ENCODE assay signal across 8 cellular contexts in the genomic region with DNA sequence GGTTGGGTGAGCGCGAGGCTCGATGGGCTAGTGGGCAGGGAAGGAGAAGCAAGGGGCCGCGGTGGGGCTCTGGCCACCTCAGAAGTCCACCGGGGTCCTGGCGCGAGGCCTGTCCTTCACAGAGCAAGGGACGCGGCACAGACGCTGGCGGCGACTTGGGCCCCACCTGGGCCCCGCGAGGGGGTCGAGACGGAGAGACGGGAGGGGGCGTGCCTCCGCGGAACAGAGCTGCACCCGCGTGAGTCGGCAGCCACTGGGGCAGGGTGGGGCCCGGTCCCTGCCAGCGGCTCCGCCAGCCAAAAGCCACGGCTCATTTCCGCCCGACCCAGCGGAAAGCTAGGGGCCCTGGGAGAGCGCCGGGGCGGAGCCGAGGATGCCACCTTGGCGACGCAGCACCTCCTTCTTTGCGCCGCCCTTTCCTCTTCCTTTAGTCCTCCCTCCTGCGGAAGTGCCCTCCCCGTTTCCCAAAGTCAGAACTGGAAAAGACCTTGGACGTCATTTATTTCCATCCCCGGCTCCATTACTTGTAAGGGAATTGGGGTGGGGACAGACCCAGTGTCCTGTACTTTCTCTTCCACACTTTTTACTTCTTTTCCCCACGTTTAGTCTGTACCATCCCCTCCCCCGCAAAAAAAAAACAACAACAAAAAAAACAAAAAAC. TPM values are rescaled to one million over a fixed set of nuclear protein-coding genes. Genes with fewer than 3 reads are reported as not detected.
DNase-seq lines count a peak whose midpoint lies in the region; ATAC-seq, FAIRE-seq and TF ChIP-seq lines count a peak whose summit lies in the region.

A gene (minus strand): TSS at position 307 of the 661 bp plus-strand sequence. CDS start 1,063 bp downstream, outside the sequence.

- no peaks in the 10 kb centered on the region for H4K20me1 ChIP-seq in mammary epithelial cell (ENCODE audit: insufficient read depth, low read length)

- FAIRE-seq in small intestine (lab: Jason Lieb, UNC): no peak

- H2AFZ ChIP-seq in mammary epithelial cell (ENCODE audit: low read depth, low read length): peak within 1 kb of the TSS; percentile 88

- peak within 1 kb of the TSS; percentile 80 for H3K9ac ChIP-seq in mammary epithelial cell (ENCODE audit: insufficient read depth, low read length)

- POLR2A ChIA-PET in AG04449 (lab: Yijun Ruan, JAX): interaction anchor here (0.6 to 1.8 kb wide), 16 partner anchors 9 to 165 kb away, joined by 3 to 7 read pairs (median 4); a partner anchor contains a TSS

- peak; percentile 64 for DNase-seq in AG04449 (ENCODE audit: low read depth, low spot score)
- DNase-seq in NCI-H2227 treated with DMSO at 0.1 percent for 48 hours (lab: John Stamatoyannopoulos, UW): peak; percentile 89
- peak; percentile 98 for DNase-seq in WERI-Rb-1
- DNase-seq in mammary epithelial cell: peak; percentile 94
- peak; percentile 99 for DNase-seq in iPS-NIHi11 (ENCODE audit: low spot score)
- DNase-seq in small intestine: peak; percentile 97

- WGBS in mammary epithelial cell (ENCODE audit: low coverage, missing lambda C conversion rate): 3% methylated on average over 15 of the region's 45 CpGs
- 1 to 2% (median 1%) methylated on average over 27 to 45 of the region's 45 CpGs for WGBS in small intestine, 3 donors

- peaks cover 25% of the 10 kb centered on the region for H3K79me2 ChIP-seq in mammary epithelial cell (ENCODE audit: insufficient read depth, low read length)

- in situ Hi-C loops in mammary epithelial cell (cut with MboI; ENCODE audit: low sequenced_read_pairs in 2 of 2): no loop called here

- no TSS peak for BruUV-seq in mammary epithelial cell (replicated peaks; lab: Mats Ljungman, UMichigan)

- no peaks in the 10 kb centered on the region for H3K27me3 ChIP-seq in WERI-Rb-1 (ENCODE audit: insufficient read depth, low read depth, severe bottlenecking)
- H3K27me3 ChIP-seq in mammary epithelial cell (ENCODE audit: insufficient read depth, low read length): no peaks in the 10 kb centered on the region
- H3K27me3 ChIP-seq in small intestine (ENCODE audit: control insufficient read depth in 2 of 2, insufficient read depth in 2 of 2, low read length in 2 of 2): no peaks in the 10 kb centered on the region

- no peaks in the 10 kb centered on the region for H3K9me3 ChIP-seq in WERI-Rb-1 (ENCODE audit: severe bottlenecking)
- no peaks in the 10 kb centered on the region for H3K9me3 ChIP-seq in mammary epithelial cell (replicated peaks; ENCODE audit: insufficient read depth, low read length)
- no peaks in the 10 kb centered on the region for H3K9me3 ChIP-seq in small intestine (ENCODE audit: control insufficient read depth, low read depth)

- TF ChIP-seq CTCF in AG04449 (IDR thresholded peaks at IDR 0.05; ENCODE audit: insufficient read depth, low read length, missing control alignments) (no peak), WERI-Rb-1 (IDR thresholded peaks at IDR 0.05; ENCODE audit: low read depth, low read length) (no peak; the same call in 1 of the 2 replicates), mammary epithelial cell (conservative IDR thresholded peaks at IDR 0.05 in 1 of 2, IDR thresholded peaks at IDR 0.05 in 1 of 2; ENCODE audit: extremely low read depth in 1 of 2, insufficient read depth in 1 of 2, low read depth in 1 of 2, low read length in 2 of 2) (no peak)

- peak; percentile 48 for ATAC-seq in GM18873 (IDR thresholded peaks at IDR 0.05; ENCODE audit: low FRiP score, unreplicated experiment)
- ATAC-seq in HG03139 (IDR thresholded peaks at IDR 0.05; ENCODE audit: unreplicated experiment): peak; percentile 82

- H3K4me2 ChIP-seq in mammary epithelial cell (ENCODE audit: insufficient read depth, low read depth, low read length): peak within 1 kb of the TSS; percentile 100

- H3K4me1 ChIP-seq in mammary epithelial cell (ENCODE audit: insufficient read depth, low read length) (peaks cover 26% of the 10 kb centered on the region), small intestine (ENCODE audit: control insufficient read depth in 2 of 2, insufficient read depth in 1 of 2, low read depth in 1 of 2, low read length in 1 of 2) (peaks cover 0 to 3% of the 10 kb centered on the region in 2 donors)

- CTCF ChIA-PET in AG04449 (lab: Yijun Ruan, JAX): interaction anchor here (0.6 to 6.9 kb wide), 9 partner anchors 11 to 118 kb away, joined by 3 to 51 read pairs (median 4); no protein-coding TSS in a partner anchor
- CTCF ChIA-PET in mammary epithelial cell (lab: Charles Lee; ENCODE audit: low non-redundant PET): interaction anchor here (0.5 to 0.6 kb wide), 2 partner anchors 32 to 316 kb away, joined by 4 to 10 read pairs; a partner anchor contains a TSS

- dilution Hi-C loops in mammary epithelial cell (cut with HindIII; ENCODE audit: low sequenced_read_pairs): no loop called here

- peak within 1 kb of the TSS; percentile 88 for H3K4me3 ChIP-seq in AG04449 (ENCODE audit: low read depth, low read length)
- peak within 1 kb of the TSS; percentile 77 for H3K4me3 ChIP-seq in WERI-Rb-1 (ENCODE audit: low read depth, low read length)
- H3K4me3 ChIP-seq in mammary epithelial cell (replicated peaks in 1 of 3; ENCODE audit: insufficient read depth in 1 of 3, low read depth in 2 of 3, low read length in 3 of 3): peak within 1 kb of the TSS; percentile 90 to 93 (median 92)
- H3K4me3 ChIP-seq in small intestine (ENCODE audit: low read depth in 1 of 2, low read length in 2 of 2): peak within 1 kb of the TSS; percentile 60 to 70

- intact Hi-C loops in mammary epithelial cell (cut with micrococcal nuclease): loop anchor here (5.0 kb wide), 1 partner anchor 91 kb away; a partner anchor contains a TSS

- H3K36me3 ChIP-seq in WERI-Rb-1 (peaks cover 85% of the 10 kb centered on the region), mammary epithelial cell (ENCODE audit: insufficient read depth, low read length) (no peaks in the 10 kb centered on the region), small intestine (ENCODE audit: control insufficient read depth in 2 of 2, insufficient read depth in 2 of 2, low read length in 2 of 2) (peaks cover 0 to 6% of the 10 kb centered on the region in 2 donors)

- peak within 1 kb of the TSS; percentile 93 for H3K27ac ChIP-seq in WERI-Rb-1
- H3K27ac ChIP-seq in mammary epithelial cell (ENCODE audit: insufficient read depth, low read depth, low read length): peak within 1 kb of the TSS; percentile 74
- peak within 1 kb of the TSS; percentile 78 to 79 for H3K27ac ChIP-seq in small intestine (ENCODE audit: low read depth in 1 of 2, low read length in 1 of 2)

RNA-seq across cellular contexts. Expression of the gene that starts here (rescaled TPM):
- 10 to 100 TPM; 21.5 to 31.5 TPM for total RNA-seq in mammary epithelial cell
- polyA plus RNA-seq in mammary epithelial cell: 11.2 TPM
- 29.0 TPM for polyA minus RNA-seq in mammary epithelial cell
- polyA plus RNA-seq in small intestine: 1 to 10 TPM; 5.7 to 6.7 (median 6.7) TPM

Comparison
In these comparisons a context has a peak if more than half of its experiments do, and no peak if none do; other contexts are left out.
1. Peak in every context shown above with its lines: DNase-seq, ATAC-seq, H3K4me3 ChIP-seq and H3K27ac ChIP-seq.